8 cellular contexts compared by ENCODE assay signal in genomic region chr9:129320575-129321311, GRCh38.
DNase-seq lines count a peak whose midpoint lies in the region; ATAC-seq and TF ChIP-seq lines count a peak whose summit lies in the region.

No MANE protein-coding gene starts in this region.

- H4K20me1 ChIP-seq in DND-41 (ENCODE audit: insufficient read depth, low read length) = no peaks in the 10 kb centered on the region

- DNase-seq in DND-41 (peak; percentile 66), NOMO-1 treated with dmso at 0.1 percent for 144 hours (lab: John Stamatoyannopoulos, UW; ENCODE audit: unreplicated experiment) (peak; percentile 82), activated T-helper 1 cell treated with Interleukin-2 at 50 U/mL for 16 hours (ENCODE audit: low read depth) (peak; percentile 12), fibroblast of mammary gland (ENCODE audit: low read depth) (peak; percentile 78)

- H3K27me3 ChIP-seq in DND-41 (ENCODE audit: insufficient read depth, low read length, poor library complexity) (peaks cover 26% of the 10 kb centered on the region), mucosa of rectum (ENCODE audit: control insufficient read depth in 2 of 2, insufficient read depth in 2 of 2, low read length in 2 of 2) (no peaks in the 10 kb centered on the region), subcutaneous abdominal adipose tissue (ENCODE audit: control insufficient read depth in 5 of 5, insufficient read depth in 4 of 5, low read length in 5 of 5) (no peaks in the 10 kb centered on the region)

- H2AFZ ChIP-seq in DND-41 (ENCODE audit: low read depth, low read length) = no peak overlapping the region

- TF ChIP-seq CTCF in DND-41 (IDR thresholded peaks at IDR 0.05; ENCODE audit: borderline replicate concordance, extremely low read depth, low read length, poor library complexity, severe bottlenecking) = peak; percentile 38
- peak; percentile 6 for TF ChIP-seq CTCF in fibroblast of mammary gland (conservative IDR thresholded peaks at IDR 0.05; ENCODE audit: control insufficient read depth, insufficient read depth, low read depth, low read length)

- H3K4me1 ChIP-seq in DND-41 (ENCODE audit: insufficient read depth, low read length) (peaks cover 13% of the 10 kb centered on the region), mucosa of rectum (ENCODE audit: control insufficient read depth in 2 of 2, insufficient read depth in 2 of 2, low read length in 2 of 2) (peaks cover 14% of the 10 kb centered on the region in 2 donors), subcutaneous abdominal adipose tissue (ENCODE audit: control insufficient read depth in 5 of 5, insufficient read depth in 5 of 5, low read length in 5 of 5) (peaks cover 2 to 77% (median 69%) of the 10 kb centered on the region in 5 donors)

- H3K4me2 ChIP-seq in DND-41 (ENCODE audit: insufficient read depth, low read length) = peak overlapping the region; percentile 34

- ATAC-seq in DND-41 (ENCODE audit: insufficient read depth, low read depth) (peak; percentile 95), HG02973 (IDR thresholded peaks at IDR 0.05; ENCODE audit: unreplicated experiment) (peak; percentile 49), HG03457 (IDR thresholded peaks at IDR 0.05; ENCODE audit: unreplicated experiment) (no peak)

- no peak overlapping the region for H3K9ac ChIP-seq in DND-41 (ENCODE audit: low read depth, low read length)
- H3K9ac ChIP-seq in mucosa of rectum (ENCODE audit: low read depth in 1 of 2, low read length in 2 of 2) = peak overlapping the region; percentile 52 to 65
- H3K9ac ChIP-seq in subcutaneous abdominal adipose tissue (ENCODE audit: low read length in 5 of 5) = peak overlapping the region in 3 of 5 donors; percentile 53 to 56 (median 56)

- H3K4me3 ChIP-seq in DND-41 (ENCODE audit: low read depth in 1 of 2, low read length in 2 of 2) (no peak overlapping the region), fibroblast of mammary gland (ENCODE audit: control insufficient read depth, low read depth, low read length) (peak overlapping the region; percentile 17), mucosa of rectum (ENCODE audit: low read length in 2 of 2) (peak overlapping the region; percentile 54 to 63), subcutaneous abdominal adipose tissue (ENCODE audit: low read depth in 1 of 5, low read length in 5 of 5) (peak overlapping the region; percentile 44 to 62 (median 45))

- H3K27ac ChIP-seq in DND-41 (ENCODE audit: low read length) (no peak overlapping the region), mucosa of rectum (ENCODE audit: low read depth in 2 of 2, low read length in 2 of 2) (peak overlapping the region; percentile 71 to 77), subcutaneous abdominal adipose tissue (ENCODE audit: low read depth, low read length) (peak overlapping the region; percentile 41)

- H3K79me2 ChIP-seq in DND-41 (ENCODE audit: insufficient read depth, low read length) = no peaks in the 10 kb centered on the region

- H3K9me3 ChIP-seq in DND-41 (ENCODE audit: insufficient read depth, low read length, severe bottlenecking) (no peaks in the 10 kb centered on the region), mucosa of rectum (ENCODE audit: control insufficient read depth in 2 of 2, low read length in 2 of 2) (no peaks in the 10 kb centered on the region), subcutaneous abdominal adipose tissue (ENCODE audit: control insufficient read depth in 5 of 5, low read length in 5 of 5) (no peaks in the 10 kb centered on the region)

- no peaks in the 10 kb centered on the region for H3K36me3 ChIP-seq in DND-41 (ENCODE audit: insufficient read depth, low read length)
- H3K36me3 ChIP-seq in mucosa of rectum (ENCODE audit: control insufficient read depth in 2 of 2, insufficient read depth in 2 of 2, low read length in 2 of 2) = no peaks in the 10 kb centered on the region
- H3K36me3 ChIP-seq in subcutaneous abdominal adipose tissue (ENCODE audit: control insufficient read depth in 5 of 5, insufficient read depth in 5 of 5, low read length in 5 of 5) = no peaks in the 10 kb centered on the region

Comparison
In these comparisons a context has a peak if more than half of its experiments do, and no peak if none do; other contexts are left out.
1. DNase-seq: peak in every context shown above with its lines; median percentile 82 in NOMO-1 treated with dmso at 0.1 percent for 144 hours; 78 in fibroblast of mammary gland; 66 in DND-41; 12 in activated T-helper 1 cell treated with Interleukin-2 at 50 U/mL for 16 hours.
2. H3K4me3 ChIP-seq: peak in fibroblast of mammary gland (single experiment), mucosa of rectum (2 of 2) and subcutaneous abdominal adipose tissue (5 of 5); none in DND-41 (0 of 2).